Comparison of ENCODE assay signal across 24 cellular contexts in genomic region chr22:28953399-28953798, GRCh38.
DNase-seq lines count a peak whose midpoint lies in the region; ATAC-seq and TF ChIP-seq lines count a peak whose summit lies in the region.
"Had no signal": no experiment of that assay in that cellular context is flagged by ENCODE, and none has a peak within 500 bp of the region (broad histone marks: within the 10 kb centered on the region; RNA-seq: fewer than 3 reads in every experiment).

No MANE protein-coding gene starts in this region.

- H2BK5ac ChIP-seq in H9 (ENCODE audit: insufficient read length, low read length), result no peak overlapping the region

- H3K9me3 ChIP-seq in H9 (ENCODE audit: control insufficient read depth, low read depth, low read length) (no peaks in the 10 kb centered on the region), muscle layer of colon (ENCODE audit: low read length) (no peaks in the 10 kb centered on the region), gastrocnemius medialis (no peaks in the 10 kb centered on the region)
- H3K9me3 ChIP-seq: adrenal gland, transverse colon had no signal

- no peak overlapping the region for H2BK15ac ChIP-seq in H9 (ENCODE audit: low read depth, low read length)

- no peaks in the 10 kb centered on the region for H3K36me3 ChIP-seq in muscle layer of colon (ENCODE audit: insufficient read depth, low read length)
- H3K36me3 ChIP-seq in gastrocnemius medialis, result no peaks in the 10 kb centered on the region
- H3K36me3 ChIP-seq: adrenal gland, transverse colon had no signal

- no peak overlapping the region for H4K8ac ChIP-seq in H9 (replicated peaks; ENCODE audit: insufficient read length, low read depth, low read length)

- H3K23ac ChIP-seq in H9 (ENCODE audit: insufficient read length, low read depth, low read length), result no peak overlapping the region

- no peak overlapping the region for H3T11ph ChIP-seq in H9 (ENCODE audit: low read length)

- no peaks in the 10 kb centered on the region for H3K27me3 Mint-ChIP-seq in H9 (ENCODE audit: low read depth)

- H3K36me3 Mint-ChIP-seq in H9 (ENCODE audit: insufficient read depth in 1 of 3, low read depth in 3 of 3), result peaks cover 4 to 12% (median 9%) of the 10 kb centered on the region in 3 experiments; a peak in 6 of 7 replicates

- intact Hi-C loops in gastrocnemius medialis (cut with DNase I; ENCODE audit: low total_unique reads), result loop anchor here (10.0 kb wide), 1 partner anchor 59 kb away; no protein-coding TSS in a partner anchor

- H3K9me3 Mint-ChIP-seq in H9, result no peaks in the 10 kb centered on the region
- H3K9me3 Mint-ChIP-seq: endodermal cell had no signal

- no peak overlapping the region for H3K56ac ChIP-seq in H9 (ENCODE audit: insufficient read length, low read depth, low read length)

- H3K27me3 ChIP-seq in H9 (ENCODE audit: insufficient read depth, low read length), result no peaks in the 10 kb centered on the region
- no peaks in the 10 kb centered on the region for H3K27me3 ChIP-seq in muscle layer of colon (ENCODE audit: control insufficient read depth in 1 of 2, insufficient read depth in 2 of 2, low read length in 2 of 2)
- H3K27me3 ChIP-seq in gastrocnemius medialis, result no peaks in the 10 kb centered on the region
- H3K27me3 ChIP-seq: adrenal gland, transverse colon had no signal

- peaks cover 5% of the 10 kb centered on the region for H4K20me1 ChIP-seq in H9 (ENCODE audit: control insufficient read depth, insufficient read depth, insufficient read length)

- no peak overlapping the region for H3K4me2 ChIP-seq in H9 (ENCODE audit: insufficient read depth, insufficient read length, low read length)

- H3K9ac ChIP-seq in H9 (ENCODE audit: extremely low read depth, insufficient read length, low read length) (no peak overlapping the region), muscle layer of colon (ENCODE audit: low read length) (no peak overlapping the region)

- no CpG with 5 or more reads among the region's 2 CpGs for WGBS in H9 (ENCODE audit: extremely low coverage, insufficient read length, low lambda C conversion rate)

- H3K18ac ChIP-seq in H9 (ENCODE audit: insufficient read length, low read depth, low read length), result no peak overlapping the region

- peaks cover 9% of the 10 kb centered on the region for H3K79me1 ChIP-seq in H9 (ENCODE audit: insufficient read depth, low read depth, low read length, poor library complexity, severe bottlenecking)

- H3K4me1 ChIP-seq in H9 (ENCODE audit: insufficient read depth, low read length) (peaks cover 4% of the 10 kb centered on the region; the same call in 1 of the 2 replicates), muscle layer of colon (ENCODE audit: insufficient read depth, low read length) (peaks cover 64% of the 10 kb centered on the region), gastrocnemius medialis (peaks cover 55 to 66% of the 10 kb centered on the region in 2 donors)

- no peak overlapping the region for H3K14ac ChIP-seq in H9 (ENCODE audit: insufficient read depth, low read length)

- in situ Hi-C loops in gastrocnemius medialis (cut with MboI; ENCODE audit: low sequenced_read_pairs in 4 of 4), result no loop called here

- H3K4me1 Mint-ChIP-seq in H9, result peaks cover 43 to 49% of the 10 kb centered on the region in 2 experiments

- no peak overlapping the region for H2AK5ac ChIP-seq in H9 (ENCODE audit: insufficient read length, low read length)

- H3K27ac ChIP-seq in H9 (ENCODE audit: insufficient read length, low read depth, low read length) (no peak overlapping the region), caudate nucleus (ENCODE audit: low read depth, low read length) (peak overlapping the region; percentile 61), muscle layer of colon (ENCODE audit: low read depth, low read length) (peak overlapping the region; percentile 43), gastrocnemius medialis (peak overlapping the region; percentile 19 to 65 (median 40))

- no peak overlapping the region for H2BK20ac ChIP-seq in H9 (ENCODE audit: low read depth, low read length, poor library complexity, severe bottlenecking)

- peaks cover 14% of the 10 kb centered on the region; the same call in 1 of the 2 replicates for H3K79me2 ChIP-seq in H9 (ENCODE audit: insufficient read depth, low read length)

- peak overlapping the region in 2 of 3 experiments; percentile 22 to 29; a peak in 2 of 7 replicates for H3K27ac Mint-ChIP-seq in H9
- H3K27ac Mint-ChIP-seq: activated CD4-positive, alpha-beta T cell treated with anti-CD3 and anti-CD28 coated beads, Interleukin-2, amount 10 ng/mL, durations not matched to agents 7 days and 5 days; activated T-cell treated with anti-CD3 and anti-CD28 coated beads, Interleukin-2, amount 50 U/mL, for 24 hours; stimulated activated naive CD8-positive, alpha-beta T cell treated with anti-CD3 and anti-CD28 coated beads, Interleukin-15, Interleukin-2, amounts not matched to agents 100 ng/mL and 50 ng/mL, for 24 hours had no signal

- H3K4me3 ChIP-seq in muscle layer of colon (ENCODE audit: low read depth in 1 of 2, low read length in 2 of 2), result no peak overlapping the region
- H3K4me3 ChIP-seq in gastrocnemius medialis, result no peak overlapping the region
- H3K4me3 ChIP-seq: adrenal gland, K562, transverse colon had no signal

- no peak for DNase-seq in H9
- DNase-seq in caudate nucleus (lab: John Stamatoyannopoulos, UW), result no peak
- DNase-seq in gastrocnemius medialis, result no peak
- DNase-seq in iPS-NIHi11 (ENCODE audit: low spot score), result no peak
- DNase-seq: activated CD4-positive, alpha-beta T cell treated with anti-CD3 and anti-CD28 coated beads, Interleukin-2, amount 10 ng/mL, durations not matched to agents 7 days and 5 days; activated naive CD4-positive, alpha-beta T cell; activated T-cell treated with anti-CD3 and anti-CD28 coated beads, Interleukin-2, amount 50 U/mL, for 24 hours; DMS53; endodermal cell; NCI-H1092 treated with DMSO at 0.1 percent for 48 hours; NCI-H2029 treated with DMSO at 0.1 percent for 48 hours; NCI-H526; NK-92 treated with Interleukin-12 subunit alpha and Interleukin-12 subunit beta, amount 100 ng/mL, for 24 hours; SW 1271; T1000; transverse colon had no signal

- no peak overlapping the region for H2BK12ac ChIP-seq in H9 (ENCODE audit: insufficient read length, low read depth, low read length)

- H2BK120ac ChIP-seq in H9 (ENCODE audit: low read depth, low read length, poor library complexity, severe bottlenecking), result no peak overlapping the region

- no peak for TF ChIP-seq CTCF in H9 (conservative IDR thresholded peaks at IDR 0.05)
- TF ChIP-seq CTCF in gastrocnemius medialis (IDR thresholded peaks at IDR 0.05 in 4 of 5, conservative IDR thresholded peaks at IDR 0.05 in 1 of 5), result no peak

- ATAC-seq in gastrocnemius medialis, result no peak
- ATAC-seq in GM21576 (IDR thresholded peaks at IDR 0.05; ENCODE audit: unreplicated experiment), result no peak
- no peak for ATAC-seq in GM19467 (IDR thresholded peaks at IDR 0.05; ENCODE audit: unreplicated experiment)
- ATAC-seq in GM21723 (IDR thresholded peaks at IDR 0.05; ENCODE audit: unreplicated experiment), result no peak
- ATAC-seq: K562, PC-3 had no signal

- no peak overlapping the region for H4K5ac ChIP-seq in H9 (ENCODE audit: insufficient read length, low read depth, low read length)

- H3K4me3 Mint-ChIP-seq in H9, result no peak overlapping the region
- H3K4me3 Mint-ChIP-seq: activated CD4-positive, alpha-beta T cell treated with anti-CD3 and anti-CD28 coated beads, Interleukin-2, amount 10 ng/mL, durations not matched to agents 7 days and 5 days; activated T-cell treated with anti-CD3 and anti-CD28 coated beads, Interleukin-2, amount 50 U/mL, for 24 hours; endodermal cell; stimulated activated naive CD8-positive, alpha-beta T cell treated with anti-CD3 and anti-CD28 coated beads, Interleukin-15, Interleukin-2, amounts not matched to agents 100 ng/mL and 50 ng/mL, for 24 hours had no signal

- H3K23me2 ChIP-seq in H9 (ENCODE audit: insufficient read length, low read depth, low read length, poor library complexity, severe bottlenecking), result no peaks in the 10 kb centered on the region

- no peak overlapping the region for H2AFZ ChIP-seq in H9 (ENCODE audit: low read length)

- TF ChIP-seq POLR2A in gastrocnemius medialis (IDR thresholded peaks at IDR 0.05), result no peak

- no peak overlapping the region for H4K91ac ChIP-seq in H9 (ENCODE audit: insufficient read length, low read depth, low read length)

- H3K4ac ChIP-seq in H9 (ENCODE audit: low read depth, low read length), result no peak overlapping the region
